In the genomic region with DNA sequence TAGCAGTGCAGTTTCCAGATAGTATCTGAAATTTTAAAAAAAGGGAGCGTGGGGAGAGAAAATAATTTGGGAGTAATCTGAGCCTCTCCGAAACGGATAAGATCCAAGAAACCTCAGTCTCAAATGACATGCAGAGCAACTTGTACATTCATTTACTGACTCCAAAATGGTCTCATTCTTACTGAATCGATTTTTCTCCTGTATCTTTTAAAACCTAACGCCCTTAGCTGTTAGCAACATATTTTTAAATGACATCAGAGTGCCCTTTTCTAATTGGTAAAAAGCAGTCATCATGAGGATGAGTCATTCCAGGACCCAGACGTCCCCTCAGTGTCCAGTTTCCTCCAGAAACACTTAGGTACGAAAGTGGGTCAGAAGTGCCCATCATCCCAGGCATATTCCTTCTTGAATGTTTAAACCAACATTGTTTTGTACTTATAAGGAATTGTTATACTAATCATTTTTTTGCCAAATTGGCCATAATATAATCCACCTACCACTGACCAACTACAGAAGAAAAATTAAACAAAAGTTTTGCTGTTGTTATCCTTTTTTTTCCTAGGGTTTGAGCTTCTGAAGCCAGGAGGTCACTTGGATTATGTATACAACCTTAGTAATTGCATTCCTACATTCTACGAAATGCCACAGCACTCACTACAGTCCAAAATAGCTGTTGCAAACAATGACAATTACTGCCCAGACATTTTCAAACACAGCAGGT, we compare ENCODE assay signal across 1 cellular context.
A peak's percentile ranks its signal among the peaks of the same experiment; 100 is the strongest.
TF ChIP-seq lines count a peak whose summit lies in the region.

No MANE protein-coding gene starts in this region.

TF ChIP-seq in K562, 482 proteins besides CTCF, POLR2A, EP300 and RAD21 (continued from another document):
- TF ChIP-seq ATF3 (IDR thresholded peaks at IDR 0.05) (peak; percentile 81), ATF3 (CRISPR knock-in tag; conservative IDR thresholded peaks at IDR 0.05) (no peak), MECOM (CRISPR knock-in tag; IDR thresholded peaks at IDR 0.05) (no peak)
